In the genomic region with DNA sequence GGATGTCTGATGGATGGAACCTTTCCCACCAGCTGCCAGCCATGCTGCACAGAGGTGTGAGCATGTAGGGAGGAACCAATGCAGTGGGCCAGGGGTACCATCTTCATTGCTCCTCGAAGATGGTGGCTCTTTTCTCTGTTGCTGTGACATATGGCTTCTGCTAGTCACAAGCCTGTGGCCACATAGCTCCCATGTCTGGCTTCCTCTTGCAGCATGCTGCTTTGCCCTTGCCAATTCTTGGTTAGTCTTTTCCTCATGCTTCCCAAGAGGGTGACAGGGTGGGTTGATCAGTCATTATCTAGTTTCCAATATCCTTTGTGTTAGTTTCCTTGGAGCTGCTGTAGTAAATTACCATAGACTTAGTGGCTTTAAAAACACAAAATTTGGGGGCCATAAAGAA, we compare ENCODE assay signal across 1 cellular context.
TF ChIP-seq lines count a peak whose summit lies in the region.

No MANE protein-coding gene starts in this region.

TF ChIP-seq in H1, 55 proteins besides CTCF, POLR2A, EP300 and RAD21:
- TF ChIP-seq, protein P1, sequence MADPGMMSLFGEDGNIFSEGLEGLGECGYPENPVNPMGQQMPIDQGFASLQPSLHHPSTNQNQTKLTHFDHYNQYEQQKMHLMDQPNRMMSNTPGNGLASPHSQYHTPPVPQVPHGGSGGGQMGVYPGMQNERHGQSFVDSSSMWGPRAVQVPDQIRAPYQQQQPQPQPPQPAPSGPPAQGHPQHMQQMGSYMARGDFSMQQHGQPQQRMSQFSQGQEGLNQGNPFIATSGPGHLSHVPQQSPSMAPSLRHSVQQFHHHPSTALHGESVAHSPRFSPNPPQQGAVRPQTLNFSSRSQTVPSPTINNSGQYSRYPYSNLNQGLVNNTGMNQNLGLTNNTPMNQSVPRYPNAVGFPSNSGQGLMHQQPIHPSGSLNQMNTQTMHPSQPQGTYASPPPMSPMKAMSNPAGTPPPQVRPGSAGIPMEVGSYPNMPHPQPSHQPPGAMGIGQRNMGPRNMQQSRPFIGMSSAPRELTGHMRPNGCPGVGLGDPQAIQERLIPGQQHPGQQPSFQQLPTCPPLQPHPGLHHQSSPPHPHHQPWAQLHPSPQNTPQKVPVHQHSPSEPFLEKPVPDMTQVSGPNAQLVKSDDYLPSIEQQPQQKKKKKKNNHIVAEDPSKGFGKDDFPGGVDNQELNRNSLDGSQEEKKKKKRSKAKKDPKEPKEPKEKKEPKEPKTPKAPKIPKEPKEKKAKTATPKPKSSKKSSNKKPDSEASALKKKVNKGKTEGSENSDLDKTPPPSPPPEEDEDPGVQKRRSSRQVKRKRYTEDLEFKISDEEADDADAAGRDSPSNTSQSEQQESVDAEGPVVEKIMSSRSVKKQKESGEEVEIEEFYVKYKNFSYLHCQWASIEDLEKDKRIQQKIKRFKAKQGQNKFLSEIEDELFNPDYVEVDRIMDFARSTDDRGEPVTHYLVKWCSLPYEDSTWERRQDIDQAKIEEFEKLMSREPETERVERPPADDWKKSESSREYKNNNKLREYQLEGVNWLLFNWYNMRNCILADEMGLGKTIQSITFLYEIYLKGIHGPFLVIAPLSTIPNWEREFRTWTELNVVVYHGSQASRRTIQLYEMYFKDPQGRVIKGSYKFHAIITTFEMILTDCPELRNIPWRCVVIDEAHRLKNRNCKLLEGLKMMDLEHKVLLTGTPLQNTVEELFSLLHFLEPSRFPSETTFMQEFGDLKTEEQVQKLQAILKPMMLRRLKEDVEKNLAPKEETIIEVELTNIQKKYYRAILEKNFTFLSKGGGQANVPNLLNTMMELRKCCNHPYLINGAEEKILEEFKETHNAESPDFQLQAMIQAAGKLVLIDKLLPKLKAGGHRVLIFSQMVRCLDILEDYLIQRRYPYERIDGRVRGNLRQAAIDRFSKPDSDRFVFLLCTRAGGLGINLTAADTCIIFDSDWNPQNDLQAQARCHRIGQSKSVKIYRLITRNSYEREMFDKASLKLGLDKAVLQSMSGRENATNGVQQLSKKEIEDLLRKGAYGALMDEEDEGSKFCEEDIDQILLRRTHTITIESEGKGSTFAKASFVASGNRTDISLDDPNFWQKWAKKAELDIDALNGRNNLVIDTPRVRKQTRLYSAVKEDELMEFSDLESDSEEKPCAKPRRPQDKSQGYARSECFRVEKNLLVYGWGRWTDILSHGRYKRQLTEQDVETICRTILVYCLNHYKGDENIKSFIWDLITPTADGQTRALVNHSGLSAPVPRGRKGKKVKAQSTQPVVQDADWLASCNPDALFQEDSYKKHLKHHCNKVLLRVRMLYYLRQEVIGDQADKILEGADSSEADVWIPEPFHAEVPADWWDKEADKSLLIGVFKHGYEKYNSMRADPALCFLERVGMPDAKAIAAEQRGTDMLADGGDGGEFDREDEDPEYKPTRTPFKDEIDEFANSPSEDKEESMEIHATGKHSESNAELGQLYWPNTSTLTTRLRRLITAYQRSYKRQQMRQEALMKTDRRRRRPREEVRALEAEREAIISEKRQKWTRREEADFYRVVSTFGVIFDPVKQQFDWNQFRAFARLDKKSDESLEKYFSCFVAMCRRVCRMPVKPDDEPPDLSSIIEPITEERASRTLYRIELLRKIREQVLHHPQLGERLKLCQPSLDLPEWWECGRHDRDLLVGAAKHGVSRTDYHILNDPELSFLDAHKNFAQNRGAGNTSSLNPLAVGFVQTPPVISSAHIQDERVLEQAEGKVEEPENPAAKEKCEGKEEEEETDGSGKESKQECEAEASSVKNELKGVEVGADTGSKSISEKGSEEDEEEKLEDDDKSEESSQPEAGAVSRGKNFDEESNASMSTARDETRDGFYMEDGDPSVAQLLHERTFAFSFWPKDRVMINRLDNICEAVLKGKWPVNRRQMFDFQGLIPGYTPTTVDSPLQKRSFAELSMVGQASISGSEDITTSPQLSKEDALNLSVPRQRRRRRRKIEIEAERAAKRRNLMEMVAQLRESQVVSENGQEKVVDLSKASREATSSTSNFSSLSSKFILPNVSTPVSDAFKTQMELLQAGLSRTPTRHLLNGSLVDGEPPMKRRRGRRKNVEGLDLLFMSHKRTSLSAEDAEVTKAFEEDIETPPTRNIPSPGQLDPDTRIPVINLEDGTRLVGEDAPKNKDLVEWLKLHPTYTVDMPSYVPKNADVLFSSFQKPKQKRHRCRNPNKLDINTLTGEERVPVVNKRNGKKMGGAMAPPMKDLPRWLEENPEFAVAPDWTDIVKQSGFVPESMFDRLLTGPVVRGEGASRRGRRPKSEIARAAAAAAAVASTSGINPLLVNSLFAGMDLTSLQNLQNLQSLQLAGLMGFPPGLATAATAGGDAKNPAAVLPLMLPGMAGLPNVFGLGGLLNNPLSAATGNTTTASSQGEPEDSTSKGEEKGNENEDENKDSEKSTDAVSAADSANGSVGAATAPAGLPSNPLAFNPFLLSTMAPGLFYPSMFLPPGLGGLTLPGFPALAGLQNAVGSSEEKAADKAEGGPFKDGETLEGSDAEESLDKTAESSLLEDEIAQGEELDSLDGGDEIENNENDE (IDR thresholded peaks at IDR 0.05; ENCODE audit: insufficient replicate concordance, low read length), result no peak
- TF ChIP-seq CTBP2 (IDR thresholded peaks at IDR 0.05; ENCODE audit: borderline replicate concordance, insufficient read depth, insufficient read length, low read length) (no peak), ASH2L (IDR thresholded peaks at IDR 0.05; ENCODE audit: low read length) (no peak), RNF2 (IDR thresholded peaks at IDR 0.05; ENCODE audit: borderline replicate concordance, low read depth, low read length, missing control alignments, poor library complexity, severe bottlenecking) (no peak), ZNF274 (IDR thresholded peaks at IDR 0.05; ENCODE audit: borderline replicate concordance, extremely low read depth, low read length) (no peak), CHD1 (IDR thresholded peaks at IDR 0.05; ENCODE audit: low read depth, low read length) (no peak), BCL11A (IDR thresholded peaks at IDR 0.05; ENCODE audit: low read depth in 2 of 2, low read length in 2 of 2) (no peak), SIX5 (IDR thresholded peaks at IDR 0.05; ENCODE audit: low read depth, low read length) (no peak), MAFK (IDR thresholded peaks at IDR 0.05; ENCODE audit: low read depth, low read length) (no peak), RBBP5 (IDR thresholded peaks at IDR 0.05; ENCODE audit: borderline replicate concordance, low read depth, low read length) (no peak), TAF1 (IDR thresholded peaks at IDR 0.05; ENCODE audit: low read depth, low read length) (no peak), POU5F1 (IDR thresholded peaks at IDR 0.05; ENCODE audit: low read depth, low read length) (no peak), PHF8 (conservative IDR thresholded peaks at IDR 0.05; ENCODE audit: low read depth, low read length) (no peak), TEAD4 (IDR thresholded peaks at IDR 0.05; ENCODE audit: low read depth, low read length) (no peak), JUND (IDR thresholded peaks at IDR 0.05; ENCODE audit: low read length) (no peak), TAF7 (optimal IDR thresholded peaks at IDR 0.05; ENCODE audit: borderline replicate concordance, low read depth, low read length) (no peak), EZH2 (IDR thresholded peaks at IDR 0.05; ENCODE audit: low read depth, low read length, severe bottlenecking) (no peak), RXRA (IDR thresholded peaks at IDR 0.05; ENCODE audit: insufficient read depth, low read depth, low read length) (no peak), GABPA (IDR thresholded peaks at IDR 0.05; ENCODE audit: borderline replicate concordance, insufficient read depth, low read length) (no peak)
TF ChIP-seq in H1: peak in this region for 0.
